In the genomic region with DNA sequence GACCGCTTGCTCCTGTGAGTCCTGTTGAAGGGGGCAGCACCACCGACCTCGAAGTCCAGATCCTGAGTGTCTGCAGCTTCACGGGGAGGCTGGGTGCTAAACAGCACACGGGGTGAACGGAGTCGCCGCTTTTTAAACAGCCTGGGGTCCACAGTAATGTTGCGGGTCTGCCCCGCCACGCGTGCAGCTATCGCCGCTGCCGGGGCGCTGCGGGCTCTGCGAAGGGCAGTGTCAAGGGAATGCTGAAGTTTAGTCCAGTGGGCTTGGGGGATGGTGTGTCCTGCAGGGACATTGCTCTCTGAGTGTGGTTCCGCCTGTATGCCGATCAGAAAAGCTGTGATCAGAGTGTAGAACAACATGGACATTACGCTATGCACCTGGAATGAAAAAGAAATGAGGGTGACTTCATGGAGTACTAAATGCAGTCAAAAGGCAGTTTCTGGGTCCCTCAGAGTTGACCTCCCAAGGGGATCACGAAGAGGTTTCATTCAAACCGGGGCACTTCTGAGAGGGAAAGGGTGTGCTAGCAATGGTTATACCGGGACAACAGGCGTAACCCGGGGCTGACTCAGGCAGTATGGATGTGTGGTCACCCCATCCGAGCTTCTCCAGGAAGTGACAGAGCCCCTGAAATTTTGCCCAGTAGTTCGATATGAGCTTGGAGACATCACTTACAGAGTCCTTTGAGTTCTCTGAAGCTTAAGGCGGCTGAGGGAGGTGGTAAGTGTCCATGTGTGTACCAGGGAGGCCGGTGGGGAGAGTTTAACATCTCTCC, we compare ENCODE assay signal across 19 cellular contexts. TPM values are rescaled to one million over a fixed set of nuclear protein-coding genes. Genes with fewer than 3 reads are reported as not detected.
A peak's percentile ranks its signal among the peaks of the same experiment; 100 is the strongest.
DNase-seq lines count a peak whose midpoint lies in the region; ATAC-seq and TF ChIP-seq lines count a peak whose summit lies in the region.
"Had no signal": no experiment of that assay in that cellular context is flagged by ENCODE, and none has a peak within 500 bp of the region (broad histone marks: within the 10 kb centered on the region; RNA-seq: fewer than 3 reads in every experiment).

No MANE protein-coding gene starts in this region.

- H2AFZ ChIP-seq in neural progenitor cell (replicated peaks) = no peak overlapping the region

- H3K27ac Mint-ChIP-seq in neural progenitor cell = peak overlapping the region; percentile 46
- H3K27ac Mint-ChIP-seq: CD8-positive, alpha-beta T cell had no signal

- H3K36me3 ChIP-seq in neural progenitor cell = no peaks in the 10 kb centered on the region

- DNase-seq in AG08395 (ENCODE audit: low spot score) (peak; percentile 29), ELR (ENCODE audit: low read depth) (peak; percentile 65), RPMI7951 (ENCODE audit: low read depth) (peak; percentile 76), neural progenitor cell (ENCODE audit: low spot score) (no peak), GOT3 (lab: John Stamatoyannopoulos, UW) (no peak), NCI-H82 treated with DMSO at 0.1 percent for 48 hours (lab: John Stamatoyannopoulos, UW; ENCODE audit: unreplicated experiment) (no peak)
- DNase-seq: 8988T; CD8-positive, alpha-beta T cell; COR-L47; DMS153; DND-41; H7; KBM-7 had no signal

- H3K9me3 ChIP-seq in neural progenitor cell (ENCODE audit: low read depth) = no peaks in the 10 kb centered on the region

- no peak overlapping the region for H3K4me3 ChIP-seq in neural progenitor cell
- H3K4me3 ChIP-seq: GM12878 had no signal

- no peak for TF ChIP-seq CTCF in neural progenitor cell (IDR thresholded peaks at IDR 0.05)

- H3K9me3 Mint-ChIP-seq in neural progenitor cell = peaks cover 6% of the 10 kb centered on the region
- H3K9me3 Mint-ChIP-seq: CD8-positive, alpha-beta T cell had no signal

- no peaks in the 10 kb centered on the region for H3K27me3 ChIP-seq in neural progenitor cell

- no peaks in the 10 kb centered on the region for H3K79me2 ChIP-seq in neural progenitor cell (ENCODE audit: low read depth)

- H3K4me2 ChIP-seq in neural progenitor cell = no peak overlapping the region

- H3K4me3 Mint-ChIP-seq in neural progenitor cell = no peak overlapping the region
- H3K4me3 Mint-ChIP-seq: CD14-positive monocyte; CD8-positive, alpha-beta T cell had no signal

- H3K27me3 Mint-ChIP-seq in neural progenitor cell (ENCODE audit: insufficient read depth, low read depth) = peaks cover 6% of the 10 kb centered on the region

- ATAC-seq in HG03025 (IDR thresholded peaks at IDR 0.05; ENCODE audit: low FRiP score, unreplicated experiment) (no peak), HG03045 (IDR thresholded peaks at IDR 0.05; ENCODE audit: unreplicated experiment) (no peak)
- ATAC-seq: CD8-positive, alpha-beta T cell; GM12878 had no signal

- H3K4me1 ChIP-seq in neural progenitor cell = peaks cover 26% of the 10 kb centered on the region

- no peaks in the 10 kb centered on the region for H4K20me1 ChIP-seq in neural progenitor cell (ENCODE audit: low read depth)

- no peak overlapping the region for H3K9ac ChIP-seq in neural progenitor cell

- H3F3A ChIP-seq in neural progenitor cell (ENCODE audit: low read depth) = peaks cover 8% of the 10 kb centered on the region

- no peak overlapping the region for H3K27ac ChIP-seq in neural progenitor cell
- H3K27ac ChIP-seq: HL-60 had no signal

- peaks cover 38% of the 10 kb centered on the region for H3K4me1 Mint-ChIP-seq in neural progenitor cell

- H3K36me3 Mint-ChIP-seq in neural progenitor cell = peaks cover 4% of the 10 kb centered on the region
- H3K36me3 Mint-ChIP-seq: CD14-positive monocyte; CD8-positive, alpha-beta T cell had no signal

RNA-seq across cellular contexts. Expression of a gene that starts 51.4 kb away (rescaled TPM):
- total RNA-seq in RPMI7951 (2014; rRNA removed; shearing (Covaris generic)) = 4.0 and 4.3 TPM in 2 replicates
- not detected in 2 replicates for total RNA-seq in neural progenitor cell (ENCODE audit: low replicate concordance)
- total RNA-seq: CD8-positive, alpha-beta T cell; G401; GM12878 had no signal

Comparison
In these comparisons a context has a peak if more than half of its experiments do, and no peak if none do; other contexts are left out.
1. DNase-seq: peak in AG08395 (single experiment), ELR (single experiment) and RPMI7951 (single experiment); none in neural progenitor cell (single experiment), GOT3 (single experiment) and NCI-H82 treated with DMSO at 0.1 percent for 48 hours (single experiment).